Comparison of ENCODE assay signal across 17 cellular contexts in genomic region chr2:3356799-3357198, GRCh38. TPM values are rescaled to one million over a fixed set of nuclear protein-coding genes. Genes with fewer than 3 reads are reported as not detected.
A peak's percentile ranks its signal among the peaks of the same experiment; 100 is the strongest.
DNase-seq lines count a peak whose midpoint lies in the region; ATAC-seq and TF ChIP-seq lines count a peak whose summit lies in the region.
"Had no signal": no experiment of that assay in that cellular context is flagged by ENCODE, and none has a peak within 500 bp of the region (broad histone marks: within the 10 kb centered on the region; RNA-seq: fewer than 3 reads in every experiment).

No MANE protein-coding gene starts in this region.

- H3K9me2 ChIP-seq in GM23338 (ENCODE audit: insufficient read depth), result no peaks in the 10 kb centered on the region; the same call in 1 of the 2 replicates

- H3K4me1 Mint-ChIP-seq in GM23338 (peaks cover 18% of the 10 kb centered on the region), activated B cell treated with CpG ODN at 0.5 μM for 24 hours (peaks cover 29% of the 10 kb centered on the region), T-cell (peaks cover 15 to 27% (median 24%) of the 10 kb centered on the region in 3 donors)

- peaks cover 58% of the 10 kb centered on the region for H3K79me2 ChIP-seq in GM23338 (replicated peaks; ENCODE audit: insufficient read depth)

- no peaks in the 10 kb centered on the region for H3F3A ChIP-seq in GM23338 (replicated peaks; ENCODE audit: low read depth)

- H3K27me3 Mint-ChIP-seq in GM23338 (ENCODE audit: insufficient read depth, low read depth, poor library complexity) (peaks cover 2% of the 10 kb centered on the region), activated B cell treated with CpG ODN at 0.5 μM for 24 hours (no peaks in the 10 kb centered on the region), T-cell (no peaks in the 10 kb centered on the region)
- H3K27me3 Mint-ChIP-seq: CD8-positive, alpha-beta memory T cell; dendritic cell treated with granulocyte-macrophage colony-stimulating factor and Interleukin-4, amounts not matched to agents 40 ng/mL and 50 ng/mL, for 4 days had no signal

- H3K36me3 Mint-ChIP-seq in GM23338 (ENCODE audit: low read depth), result peaks cover 18% of the 10 kb centered on the region
- peaks cover 31% of the 10 kb centered on the region for H3K36me3 Mint-ChIP-seq in activated B cell treated with CpG ODN at 0.5 μM for 24 hours (ENCODE audit: low read depth)
- peaks cover 38% of the 10 kb centered on the region for H3K36me3 Mint-ChIP-seq in T-cell

- CTCF ChIA-PET in activated B cell treated with CpG ODN at 0.5 μM for 24 hours (lab: Charles Lee), result no interaction called here
- CTCF ChIA-PET in T-cell (lab: Charles Lee), result no interaction called here

- DNase-seq in GM23338 (ENCODE audit: low spot score) (peak; percentile 41), activated B cell treated with CpG ODN at 0.5 μM for 24 hours (no peak), kidney tubule cell (ENCODE audit: low spot score) (peak; percentile 58), T-cell (no peak)
- no peak for DNase-seq in activated effector memory CD4-positive, alpha-beta T cell treated with anti-CD3 and anti-CD28 coated beads, Interleukin-2, amount 50 U/mL, for 16 hours
- DNase-seq: CD8-positive, alpha-beta memory T cell; DND-41; NCI-H1105 treated with DMSO at 0.1 percent for 48 hours; NCI-H2107; Right ventricle myocardium superior; stimulated activated CD4-positive, alpha-beta T cell treated with anti-CD3 and anti-CD28 coated beads, Interleukin-12 subunit alpha, Interleukin-12 subunit beta, amount 100 ng/mL, for 4 hours; stimulated activated CD8-positive, alpha-beta memory T cell treated with anti-CD3 and anti-CD28 coated beads, Interleukin-4, amount 100 ng/mL, for 48 hours had no signal

- H3K36me3 ChIP-seq in GM23338 (ENCODE audit: insufficient read depth), result peaks cover 4% of the 10 kb centered on the region; the same call in 1 of the 2 replicates

- peak overlapping the region; percentile 91 for H3K27ac Mint-ChIP-seq in GM23338
- peak overlapping the region; percentile 46 for H3K27ac Mint-ChIP-seq in activated B cell treated with CpG ODN at 0.5 μM for 24 hours
- H3K27ac Mint-ChIP-seq in T-cell, result no peak overlapping the region
- H3K27ac Mint-ChIP-seq: activated T-helper 1 cell treated with anti-CD3 and anti-CD28 coated beads, Interleukin-12 subunit alpha, Interleukin-12 subunit beta, Interleukin-2, Interleukin-4 antibody, amounts not matched to agents 30 ng/mL and 10 ng/mL and 1 ng/mL, durations not matched to agents 14 hours and 24 hours and 36 hours had no signal

- H3K4me1 ChIP-seq in GM23338 (ENCODE audit: insufficient read depth), result no peaks in the 10 kb centered on the region

- no peak overlapping the region for H3K4me3 ChIP-seq in GM23338

- no peak overlapping the region for H2AFZ ChIP-seq in GM23338

- ATAC-seq in GM23338 (peak; percentile 60), activated B cell treated with CpG ODN at 0.5 μM for 24 hours (ENCODE audit: low read depth) (no peak), T-cell (replicated peaks in 1 of 4) (no peak), HG03039 (IDR thresholded peaks at IDR 0.05; ENCODE audit: unreplicated experiment) (no peak), HG02938 (IDR thresholded peaks at IDR 0.05; ENCODE audit: unreplicated experiment) (no peak)

- intact Hi-C loops in activated B cell treated with CpG ODN at 0.5 μM for 24 hours (cut with micrococcal nuclease), result no loop called here

- H4K20me1 ChIP-seq in GM23338 (replicated peaks; ENCODE audit: insufficient read depth), result no peaks in the 10 kb centered on the region; the same call in none of the 2 replicates

- TF ChIP-seq CTCF in 22Rv1 (IDR thresholded peaks at IDR 0.05) (no peak), GM23338 (conservative IDR thresholded peaks at IDR 0.05; ENCODE audit: low read depth in 2 of 2) (no peak), activated B cell treated with CpG ODN at 0.5 μM for 24 hours (IDR thresholded peaks at IDR 0.05) (no peak)

- H3K9me3 Mint-ChIP-seq in GM23338, result no peaks in the 10 kb centered on the region; the same call in 2 of the 3 replicates
- H3K9me3 Mint-ChIP-seq in activated B cell treated with CpG ODN at 0.5 μM for 24 hours, result no peaks in the 10 kb centered on the region
- peaks cover 0 to 5% (median 4%) of the 10 kb centered on the region in 3 donors for H3K9me3 Mint-ChIP-seq in T-cell

- H3K27me3 ChIP-seq in GM23338 (ENCODE audit: insufficient read depth), result no peaks in the 10 kb centered on the region

- H3K4me3 Mint-ChIP-seq in GM23338, result no peak overlapping the region
- H3K4me3 Mint-ChIP-seq in activated B cell treated with CpG ODN at 0.5 μM for 24 hours, result no peak overlapping the region
- H3K4me3 Mint-ChIP-seq in T-cell, result no peak overlapping the region
- H3K4me3 Mint-ChIP-seq: CD8-positive, alpha-beta memory T cell; dendritic cell treated with granulocyte-macrophage colony-stimulating factor and Interleukin-4, amounts not matched to agents 40 ng/mL and 50 ng/mL, for 4 days had no signal

- no peak overlapping the region for H3K4me2 ChIP-seq in GM23338

- H3K27ac ChIP-seq in 22Rv1, result peak overlapping the region; percentile 41
- H3K27ac ChIP-seq in GM23338 (ENCODE audit: low read depth), result peak overlapping the region; percentile 16; the same call in 1 of the 2 replicates

- POLR2A ChIA-PET in activated B cell treated with CpG ODN at 0.5 μM for 24 hours (lab: Charles Lee) (no interaction called here), T-cell (lab: Charles Lee) (no interaction called here)

TF ChIP-seq in GM23338, 12 proteins besides CTCF, POLR2A, EP300 and RAD21 (continues in another document):
- TF ChIP-seq JUNB (IDR thresholded peaks at IDR 0.05; ENCODE audit: unreplicated experiment), result no peak
- no peak for TF ChIP-seq CREB1 (CRISPR knock-in tag; IDR thresholded peaks at IDR 0.05; ENCODE audit: low read depth)
- TF ChIP-seq ZNF462 (CRISPR knock-in tag; IDR thresholded peaks at IDR 0.05), result no peak
- TF ChIP-seq NANOG (IDR thresholded peaks at IDR 0.05; ENCODE audit: borderline replicate concordance), result no peak
- TF ChIP-seq EZH2phosphoT487 (IDR thresholded peaks at IDR 0.05; ENCODE audit: unreplicated experiment), result no peak

RNA-seq across cellular contexts. Expression of gene EIPR1, which starts 20.8 kb away (rescaled TPM):
- total RNA-seq in GM23338 (2014; rRNA removed; shearing (Covaris generic)), result 40.5 and 46.3 TPM in 2 replicates
- polyA plus RNA-seq in GM23338 (2016; fragmentation: Nextera tagmentation; extraction: Ambion mirVana), result 17.0 and 17.4 TPM in 2 replicates
- 36.3 and 38.0 TPM in 2 replicates for total RNA-seq in activated B cell treated with CpG ODN at 0.5 μM for 24 hours
- total RNA-seq in T-cell, result 10 to 100 TPM; 26.0 to 36.4 (median 27.8) TPM

RNA-seq across cellular contexts. Expression of gene TRAPPC12, which starts 22.7 kb away (rescaled TPM):
- 50.8 and 57.7 TPM in 2 replicates for total RNA-seq in GM23338 (2014; rRNA removed; shearing (Covaris generic))
- polyA plus RNA-seq in GM23338 (2016; fragmentation: Nextera tagmentation; extraction: Ambion mirVana), result 48.9 and 54.9 TPM in 2 replicates
- total RNA-seq in activated B cell treated with CpG ODN at 0.5 μM for 24 hours, result 95.4 and 104 TPM in 2 replicates
- total RNA-seq in T-cell, result 100 to 1,000 TPM; 103 to 158 (median 152) TPM

Comparison
In these comparisons a context has a peak if more than half of its experiments do, and no peak if none do; other contexts are left out.
1. DNase-seq: peak in GM23338 (single experiment) and kidney tubule cell (single experiment); none in activated B cell treated with CpG ODN at 0.5 μM for 24 hours (single experiment), T-cell (0 of 34) and activated effector memory CD4-positive, alpha-beta T cell treated with anti-CD3 and anti-CD28 coated beads, Interleukin-2, amount 50 U/mL, for 16 hours (single experiment).
2. H3K27ac Mint-ChIP-seq: peak in GM23338 (single experiment) and activated B cell treated with CpG ODN at 0.5 μM for 24 hours (single experiment); none in T-cell (0 of 2).